Comparison of ENCODE assay signal across 2 cellular contexts in the genomic region with DNA sequence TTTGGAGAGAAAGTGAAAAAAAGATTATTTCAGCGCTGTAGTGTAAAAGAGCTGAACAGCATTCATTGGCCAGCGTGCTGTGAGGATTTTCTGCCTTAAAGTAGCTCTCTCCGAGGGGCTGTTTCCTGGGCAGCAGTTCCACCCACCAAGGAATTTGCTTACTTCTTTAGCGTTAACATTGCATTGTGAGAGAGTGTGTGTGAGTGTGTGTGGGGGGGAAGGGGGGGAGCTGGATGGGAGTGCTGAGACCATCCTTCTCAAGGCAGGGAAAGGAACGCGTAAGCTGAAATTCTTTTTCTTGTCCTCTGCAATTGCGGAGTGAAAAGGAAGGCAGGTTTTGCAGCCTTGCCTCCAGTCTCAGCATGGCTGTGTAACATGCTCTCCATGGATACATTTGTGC.
TF ChIP-seq lines count a peak whose summit lies in the region.

No MANE protein-coding gene starts in this region.

TF ChIP-seq in GM23338, 12 proteins besides CTCF, POLR2A, EP300 and RAD21:
- TF ChIP-seq EZH2 (IDR thresholded peaks at IDR 0.05; ENCODE audit: low read depth, unreplicated experiment) (no peak), EZH2phosphoT487 (IDR thresholded peaks at IDR 0.05; ENCODE audit: unreplicated experiment) (no peak), JUNB (IDR thresholded peaks at IDR 0.05; ENCODE audit: unreplicated experiment) (no peak)

TF ChIP-seq in H1, 55 proteins besides CTCF, POLR2A, EP300 and RAD21:
- TF ChIP-seq KDM4A (IDR thresholded peaks at IDR 0.05; ENCODE audit: low read depth, low read length, severe bottlenecking) (no peak), EZH2 (IDR thresholded peaks at IDR 0.05; ENCODE audit: low read depth, low read length, severe bottlenecking) (no peak), POLR2AphosphoS5 (IDR thresholded peaks at IDR 0.05; ENCODE audit: low read depth, low read length) (no peak), CBX5 (IDR thresholded peaks at IDR 0.05; ENCODE audit: low read depth, low read length) (no peak), TEAD4 (IDR thresholded peaks at IDR 0.05; ENCODE audit: low read depth, low read length) (no peak), CREB1 (IDR thresholded peaks at IDR 0.05) (no peak), RNF2 (IDR thresholded peaks at IDR 0.05; ENCODE audit: borderline replicate concordance, low read depth, low read length, missing control alignments, poor library complexity, severe bottlenecking) (no peak), POU5F1 (IDR thresholded peaks at IDR 0.05; ENCODE audit: low read depth, low read length) (no peak), USF2 (IDR thresholded peaks at IDR 0.05; ENCODE audit: low read length) (no peak), HDAC6 (IDR thresholded peaks at IDR 0.05; ENCODE audit: low read depth, low read length) (no peak), EGR1 (IDR thresholded peaks at IDR 0.05; ENCODE audit: borderline replicate concordance, low read depth, low read length) (no peak)
TF ChIP-seq in H1: peak in this region for 0.
